14 cellular contexts compared by ENCODE assay signal in the genomic region with DNA sequence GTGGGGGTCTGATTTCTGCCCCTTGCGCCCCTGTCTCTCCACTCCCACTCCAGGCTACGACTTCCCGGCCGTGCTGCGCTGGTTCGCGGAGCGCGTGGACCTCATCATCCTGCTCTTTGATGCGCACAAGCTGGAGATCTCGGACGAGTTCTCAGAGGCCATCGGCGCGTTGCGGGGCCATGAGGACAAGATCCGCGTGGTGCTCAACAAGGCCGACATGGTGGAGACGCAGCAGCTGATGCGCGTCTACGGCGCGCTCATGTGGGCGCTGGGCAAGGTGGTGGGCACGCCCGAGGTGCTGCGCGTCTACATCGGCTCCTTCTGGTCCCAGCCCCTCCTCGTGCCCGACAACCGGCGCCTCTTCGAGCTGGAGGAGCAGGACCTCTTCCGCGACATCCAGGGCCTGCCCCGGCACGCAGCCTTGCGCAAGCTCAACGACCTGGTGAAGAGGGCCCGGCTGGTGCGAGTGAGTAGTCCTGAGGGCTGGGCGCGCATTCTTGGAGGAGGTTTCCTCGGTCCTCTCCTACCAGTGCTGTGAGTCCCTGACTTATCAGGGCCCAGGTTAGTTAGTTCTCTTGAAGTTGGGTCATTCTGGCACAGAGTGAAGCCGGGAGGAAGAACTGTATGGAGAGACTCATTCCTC. TPM values are rescaled to one million over a fixed set of nuclear protein-coding genes. Genes with fewer than 3 reads are reported as not detected.
A peak's percentile ranks its signal among the peaks of the same experiment; 100 is the strongest.
DNase-seq lines count a peak whose midpoint lies in the region; ATAC-seq and TF ChIP-seq lines count a peak whose summit lies in the region.
"Had no signal": no experiment of that assay in that cellular context is flagged by ENCODE, and none has a peak within 500 bp of the region (broad histone marks: within the 10 kb centered on the region; RNA-seq: fewer than 3 reads in every experiment).

No MANE protein-coding gene starts in this region.

- H2BK12ac ChIP-seq in neuronal stem cell (ENCODE audit: low read length): no peak overlapping the region

- peak overlapping the region; percentile 65 for H3K23ac ChIP-seq in neuronal stem cell (ENCODE audit: low read depth, low read length, poor library complexity)

- H3K4me3 ChIP-seq in left ventricle myocardium inferior (no peak overlapping the region), brain microvascular endothelial cell (ENCODE audit: low read depth, low read length) (no peak overlapping the region), neuronal stem cell (ENCODE audit: low read length in 2 of 2) (no peak overlapping the region), vagina (no peak overlapping the region)
- H3K4me3 ChIP-seq: right atrium auricular region had no signal

- intact Hi-C loops in left ventricle myocardium inferior (cut with micrococcal nuclease): no loop called here
- intact Hi-C loops in Right ventricle myocardium inferior (cut with DNase I): no loop called here
- intact Hi-C loops in vagina (cut with DNase I): no loop called here

- H3K18ac ChIP-seq in neuronal stem cell (ENCODE audit: low read length): peak overlapping the region; percentile 57

- H3K4me3 Mint-ChIP-seq in T-cell: no peak overlapping the region
- H3K4me3 Mint-ChIP-seq: activated CD8-positive, alpha-beta T cell treated with anti-CD3 and anti-CD28 coated beads for 36 hours had no signal

- peak overlapping the region; percentile 81 for H2AK5ac ChIP-seq in neuronal stem cell (ENCODE audit: low read depth, low read length)

- H3K14ac ChIP-seq in neuronal stem cell (ENCODE audit: low read length): peak overlapping the region; percentile 56

- POLR2A ChIA-PET in T-cell (lab: Charles Lee): no interaction called here

- H2BK15ac ChIP-seq in neuronal stem cell (ENCODE audit: low read length): no peak overlapping the region

- H2AFZ ChIP-seq in neuronal stem cell (ENCODE audit: low read length): no peak overlapping the region

- TF ChIP-seq POLR2A in vagina (IDR thresholded peaks at IDR 0.05): no peak

- H4K91ac ChIP-seq in neuronal stem cell (ENCODE audit: low read depth, low read length, poor library complexity): peak overlapping the region; percentile 53

- WGBS in neuronal stem cell (ENCODE audit: extremely low coverage in 2 of 2, insufficient read length in 2 of 2, insufficient replicate concordance in 1 of 2), 2 donors: no CpG with 5 or more reads among the region's 48 CpGs

- H3K27me3 ChIP-seq in left ventricle myocardium inferior (ENCODE audit: low read depth) (peaks cover 56% of the 10 kb centered on the region), brain microvascular endothelial cell (replicated peaks) (no peaks in the 10 kb centered on the region), neuronal stem cell (ENCODE audit: control insufficient read depth in 3 of 3, insufficient read depth in 3 of 3, low read depth in 1 of 3, low read length in 3 of 3) (peaks cover 0 to 3% (median 0%) of the 10 kb centered on the region in 3 experiments), vagina (no peaks in the 10 kb centered on the region)
- H3K27me3 ChIP-seq: right atrium auricular region had no signal

- no peaks in the 10 kb centered on the region for H3K36me3 Mint-ChIP-seq in T-cell

- ATAC-seq in Right ventricle myocardium inferior (no peak), T-cell (replicated peaks in 1 of 4) (no peak), SK-N-SH treated with all-trans-retinoic acid at 6 μM for 48 hours (no peak)
- ATAC-seq: activated CD8-positive, alpha-beta T cell treated with anti-CD3 and anti-CD28 coated beads for 36 hours; PC-3 had no signal

- H3K4me1 Mint-ChIP-seq in T-cell: peaks cover 14 to 18% (median 16%) of the 10 kb centered on the region in 3 donors

- peak overlapping the region; percentile 42 for H3K27ac ChIP-seq in left ventricle myocardium inferior (replicated peaks)
- peak overlapping the region; percentile 25 for H3K27ac ChIP-seq in brain microvascular endothelial cell
- H3K27ac ChIP-seq in neuronal stem cell (replicated peaks; ENCODE audit: low read length): no peak overlapping the region
- H3K27ac ChIP-seq in vagina: peak overlapping the region; percentile 80
- H3K27ac ChIP-seq: right atrium auricular region had no signal

- peaks cover 88% of the 10 kb centered on the region for H3K4me1 ChIP-seq in left ventricle myocardium inferior
- H3K4me1 ChIP-seq in neuronal stem cell (ENCODE audit: control insufficient read depth in 2 of 2, insufficient read depth in 1 of 2, low read depth in 1 of 2, low read length in 2 of 2): peaks cover 2 to 7% of the 10 kb centered on the region in 2 donors
- peaks cover 91% of the 10 kb centered on the region for H3K4me1 ChIP-seq in vagina

- no peak overlapping the region for H3K4me2 ChIP-seq in neuronal stem cell (ENCODE audit: insufficient read depth, low read length, poor library complexity, severe bottlenecking)

- no peak overlapping the region for H3K27ac Mint-ChIP-seq in T-cell
- H3K27ac Mint-ChIP-seq: activated CD8-positive, alpha-beta T cell treated with anti-CD3 and anti-CD28 coated beads for 36 hours had no signal

- no peak for DNase-seq in left ventricle myocardium inferior
- no peak for DNase-seq in Right ventricle myocardium inferior (ENCODE audit: missing footprints)
- no peak for DNase-seq in brain microvascular endothelial cell
- no peak for DNase-seq in neuronal stem cell (ENCODE audit: low spot score)
- no peak for DNase-seq in vagina (ENCODE audit: extremely low spot score in 2 of 2)
- DNase-seq in T-cell: no peak
- no peak for DNase-seq in SW 1271 (lab: John Stamatoyannopoulos, UW)
- DNase-seq: activated CD8-positive, alpha-beta T cell treated with anti-CD3 and anti-CD28 coated beads for 36 hours; activated gamma-delta T cell; Calu3; NCI-H1930; PC-3 had no signal

- H4K8ac ChIP-seq in neuronal stem cell (ENCODE audit: low read depth, low read length): no peak overlapping the region

- H3K4ac ChIP-seq in neuronal stem cell (ENCODE audit: low read length): peak overlapping the region; percentile 53

- CTCF ChIA-PET in T-cell (lab: Charles Lee): interaction anchor here in 1 of 2 donors (0.7 kb wide), 1 partner anchor 19 kb away, joined by 4 read pairs; no protein-coding TSS in a partner anchor

- peaks cover 27 to 43% of the 10 kb centered on the region in 2 donors for H3K27me3 Mint-ChIP-seq in T-cell

- H3K9me3 ChIP-seq in left ventricle myocardium inferior (replicated peaks): no peaks in the 10 kb centered on the region
- peaks cover 0 to 3% of the 10 kb centered on the region in 2 donors for H3K9me3 ChIP-seq in neuronal stem cell (replicated peaks in 1 of 2; ENCODE audit: control insufficient read depth in 2 of 2, insufficient read depth in 1 of 2, low read depth in 1 of 2, low read length in 2 of 2)
- H3K9me3 ChIP-seq in vagina: no peaks in the 10 kb centered on the region
- H3K9me3 ChIP-seq: right atrium auricular region had no signal

- TF ChIP-seq CTCF in left ventricle myocardium inferior (IDR thresholded peaks at IDR 0.05; ENCODE audit: borderline replicate concordance) (no peak), brain microvascular endothelial cell (IDR thresholded peaks at IDR 0.05; ENCODE audit: low read depth, low read length, missing control alignments) (no peak), vagina (IDR thresholded peaks at IDR 0.05) (no peak)

- H3K9ac ChIP-seq in neuronal stem cell (ENCODE audit: low read depth, low read length, poor library complexity): no peak overlapping the region

- H3K36me3 ChIP-seq in left ventricle myocardium inferior (peaks cover 51% of the 10 kb centered on the region), brain microvascular endothelial cell (replicated peaks) (peaks cover 54% of the 10 kb centered on the region), neuronal stem cell (replicated peaks in 1 of 2; ENCODE audit: control insufficient read depth in 2 of 2, insufficient read depth in 2 of 2, low read length in 2 of 2) (peaks cover 0 to 2% of the 10 kb centered on the region in 2 donors), vagina (peaks cover 0 to 36% of the 10 kb centered on the region in 2 donors)

- peaks cover 4% of the 10 kb centered on the region for H3K79me1 ChIP-seq in neuronal stem cell (ENCODE audit: low read depth, low read length)

- H2BK5ac ChIP-seq in neuronal stem cell (ENCODE audit: low read length): no peak overlapping the region

- in situ Hi-C loops in brain microvascular endothelial cell (cut with HindIII; ENCODE audit: low pct_ligation_motif_present, low sequenced_read_pairs): no loop called here

- no peak overlapping the region for H2BK120ac ChIP-seq in neuronal stem cell (ENCODE audit: low read depth, low read length)

- no peaks in the 10 kb centered on the region for H3K9me3 Mint-ChIP-seq in T-cell
- H3K9me3 Mint-ChIP-seq: activated CD8-positive, alpha-beta T cell treated with anti-CD3 and anti-CD28 coated beads for 36 hours had no signal

TF ChIP-seq in SK-N-SH treated with all-trans-retinoic acid at 6 μM for 48 hours, 23 proteins besides CTCF, POLR2A, EP300 and RAD21 (continues in another document):
- TF ChIP-seq ZNF565 (CRISPR knock-in tag; conservative IDR thresholded peaks at IDR 0.05; ENCODE audit: low read depth) (no peak), PPARA (CRISPR knock-in tag; IDR thresholded peaks at IDR 0.05; ENCODE audit: borderline replicate concordance) (no peak), ZNF8 (CRISPR knock-in tag; IDR thresholded peaks at IDR 0.05) (no peak), TCF4 (CRISPR knock-in tag; IDR thresholded peaks at IDR 0.05; ENCODE audit: borderline replicate concordance) (no peak), CSDC2 (CRISPR knock-in tag; IDR thresholded peaks at IDR 0.05) (no peak)

RNA-seq across cellular contexts. Expression of a gene that starts 12.7 kb away (rescaled TPM):
- total RNA-seq in left ventricle myocardium inferior (48.2 TPM), Right ventricle myocardium inferior (60.5 TPM), vagina (125 TPM), T-cell (under 1 TPM; 0.28 to 0.70 (median 0.47) TPM)
- 2.5 TPM for polyA plus RNA-seq in neuronal stem cell (2013, experiment 1 of 2)
- 2.3 TPM for polyA plus RNA-seq in neuronal stem cell (2013, experiment 2 of 2)

RNA-seq across cellular contexts. Expression of a gene that starts 19.5 kb away (rescaled TPM):
- total RNA-seq in left ventricle myocardium inferior (169 TPM), Right ventricle myocardium inferior (172 TPM), vagina (517 TPM), T-cell (1,000 to 10,000 TPM in 1 of 5 donors, 100 to 1,000 TPM in 4; 832 to 1,046 (median 935) TPM)
- 401 TPM for polyA plus RNA-seq in neuronal stem cell (2013, experiment 1 of 2)
- polyA plus RNA-seq in neuronal stem cell (2013, experiment 2 of 2): 405 TPM

RNA-seq across cellular contexts. Expression of a gene that starts 52.6 kb away (rescaled TPM):
- total RNA-seq in left ventricle myocardium inferior (1,019 TPM), Right ventricle myocardium inferior (1,425 TPM), vagina (442 TPM), T-cell (100 to 1,000 TPM in 4 of 5 donors, 10 to 100 TPM in 1; 91.5 to 111 (median 101) TPM)
- polyA plus RNA-seq in neuronal stem cell (2013, experiment 1 of 2): 198 TPM
- polyA plus RNA-seq in neuronal stem cell (2013, experiment 2 of 2): 189 TPM

Comparison
In these comparisons a context has a peak if more than half of its experiments do, and no peak if none do; other contexts are left out.
1. RNA of a gene that starts 12.7 kb away (total RNA-seq): 125 TPM in vagina (single experiment), 60.5 TPM in Right ventricle myocardium inferior (single experiment) and 48.2 TPM in left ventricle myocardium inferior (single experiment); 0.28 to 0.70 TPM in T-cell; every median in the first group is over 10 times any median in the second.